Comparison of ENCODE assay signal across 26 cellular contexts in genomic region chr5:6442333-6442732, GRCh38.
"Had no signal": no experiment of that assay in that cellular context is flagged by ENCODE, and none has a peak within 500 bp of the region (broad histone marks: within the 10 kb centered on the region; RNA-seq: fewer than 3 reads in every experiment).

No MANE protein-coding gene starts in this region.

- H3K9me3 ChIP-seq: testis, thoracic aorta, thyroid gland, transverse colon, upper lobe of right lung, uterus, vagina had no signal

- DNase-seq: stimulated activated CD4-positive, alpha-beta T cell treated with anti-CD3 and anti-CD28 coated beads, Interleukin-2, amount 100 ng/mL, for 48 hours; stimulated activated CD4-positive, alpha-beta T cell treated with anti-CD3 and anti-CD28 coated beads, Interleukin-4, amount 100 ng/mL, for 1 hour; stimulated activated CD4-positive, alpha-beta T cell treated with anti-CD3 and anti-CD28 coated beads, Interleukin-4, amount 100 ng/mL, for 24 hours; stimulated activated CD4-positive, alpha-beta T cell treated with anti-CD3 and anti-CD28 coated beads, Interleukin-4, amount 100 ng/mL, for 4 hours; stimulated activated CD8-positive, alpha-beta memory T cell treated with anti-CD3 and anti-CD28 coated beads, Interleukin-4, amount 100 ng/mL, for 48 hours; stimulated activated naive B cell treated with anti-CD40 and anti-IgM and Interleukin-4, amounts not matched to agents 10 μg/mL and 1 μg/mL and 100 μg/mL, for 72 hours; stimulated activated naive CD4-positive, alpha-beta T cell; stimulated activated naive CD4-positive, alpha-beta T cell treated with Interleukin-2 at 50 U/mL for 16 hours; stimulated activated naive CD8-positive, alpha-beta T cell treated with anti-CD3 and anti-CD28 coated beads, Interleukin-15, amount 100 ng/mL, for 72 hours; stimulated activated naive CD8-positive, alpha-beta T cell treated with anti-CD3 and anti-CD28 coated beads, Interleukin-15, Interleukin-2, amounts not matched to agents 100 U/mL and 50 U/mL, for 24 hours; stomach; substantia nigra; testis; thyroid gland; tibial artery; transverse colon; trophoblast cell; upper lobe of left lung; upper lobe of right lung; uterus had no signal

- H3K27me3 ChIP-seq: stomach, suprapubic skin, testis, thyroid gland, tibial artery, tibial nerve, transverse colon, upper lobe of left lung, uterus, vagina had no signal

- H3K4me1 ChIP-seq: stomach, suprapubic skin, testis, thyroid gland, tibial artery, tibial nerve, transverse colon, upper lobe of left lung, upper lobe of right lung, uterus, vagina had no signal

- H3K27ac ChIP-seq: stomach, suprapubic skin, testis, thoracic aorta, thyroid gland, tibial artery, tibial nerve, transverse colon, upper lobe of left lung, upper lobe of right lung, uterus, vagina had no signal

- H3K4me3 ChIP-seq: stomach, suprapubic skin, testis, thoracic aorta, thyroid gland, tibial artery, tibial nerve, transverse colon, upper lobe of left lung, upper lobe of right lung, uterus, vagina had no signal

- ATAC-seq: stimulated activated effector memory CD8-positive, alpha-beta T cell treated with anti-CD3 and anti-CD28 coated beads, Interleukin-12 subunit alpha, Interleukin-12 subunit beta, amount 100 ng/mL, for 72 hours; stimulated activated memory B cell treated with anti-CD40 and anti-IgM and Interleukin-4, amounts not matched to agents 10 μg/mL and 1 μg/mL and 100 μg/mL, for 72 hours; stimulated activated naive B cell treated with anti-CD40 and anti-IgM and Interleukin-4, amounts not matched to agents 10 μg/mL and 1 μg/mL and 100 μg/mL, for 72 hours; stimulated activated naive CD8-positive, alpha-beta T cell treated with anti-CD3 and anti-CD28 coated beads, Interleukin-15, amount 100 ng/mL, for 72 hours; stimulated activated naive CD8-positive, alpha-beta T cell treated with anti-CD3 and anti-CD28 coated beads, Interleukin-15, Interleukin-2, amounts not matched to agents 100 U/mL and 50 U/mL, for 24 hours; upper lobe of right lung had no signal

- H3K36me3 ChIP-seq: stomach, suprapubic skin, thoracic aorta, thyroid gland, tibial artery, tibial nerve, transverse colon, upper lobe of left lung, upper lobe of right lung, uterus, vagina had no signal
